Comparison of ENCODE assay signal across 8 cellular contexts in the genomic region with DNA sequence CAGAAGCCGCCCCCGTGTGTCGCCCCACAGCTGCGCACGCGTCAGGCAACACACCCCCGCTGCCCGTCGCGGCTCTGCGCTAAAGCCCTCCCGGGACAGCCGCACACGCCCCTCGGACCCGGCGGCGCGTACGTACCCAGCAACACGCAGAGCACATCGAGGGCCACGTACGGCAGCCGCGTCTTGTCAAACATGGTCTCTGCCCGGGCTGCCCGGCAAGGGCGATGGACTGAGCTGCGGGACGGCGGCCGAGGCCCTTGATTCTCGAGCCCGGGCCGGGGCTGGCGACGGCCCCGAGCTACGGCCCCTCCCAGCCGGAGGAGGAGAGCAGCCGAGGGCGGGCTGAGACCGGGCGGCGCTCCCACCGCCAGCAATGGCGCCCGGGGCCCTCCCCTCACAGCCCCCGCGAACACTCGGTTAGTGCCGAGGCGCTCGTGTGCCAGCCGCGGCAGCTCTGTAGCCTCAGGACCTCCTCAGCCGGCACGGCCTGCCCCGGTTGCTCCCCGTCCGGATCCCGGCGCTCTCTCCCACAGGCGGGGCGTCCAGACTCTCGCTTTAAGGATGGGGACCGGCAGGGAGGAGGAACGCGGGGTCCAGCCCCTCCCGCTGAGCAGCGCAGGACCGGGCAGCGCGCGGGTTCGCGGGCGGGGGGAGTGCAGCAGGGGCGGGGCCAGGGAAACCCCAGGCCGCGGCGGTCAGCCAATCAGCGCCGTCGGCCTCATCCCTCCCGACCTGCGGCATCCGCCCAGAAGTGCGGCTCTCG. TPM values are rescaled to one million over a fixed set of nuclear protein-coding genes. Genes with fewer than 3 reads are reported as not detected.
DNase-seq lines count a peak whose midpoint lies in the region; ATAC-seq, FAIRE-seq and TF ChIP-seq lines count a peak whose summit lies in the region.

Gene PLPP1 (minus strand): TSS at position 529 of the 763 bp plus-strand sequence. CDS start 335 bp downstream, at position 194.

- dilution Hi-C loops in endothelial cell of umbilical vein (cut with MboI; ENCODE audit: extremely low pct_ligation_motif_present, low sequenced_read_pairs): no loop called here

- TF ChIP-seq CTCF in OCI-LY1 (IDR thresholded peaks at IDR 0.05; ENCODE audit: low read length): no peak
- TF ChIP-seq CTCF in endothelial cell of umbilical vein (IDR thresholded peaks at IDR 0.05; ENCODE audit: extremely low read depth in 1 of 2, insufficient read depth in 1 of 2, low read depth in 1 of 2, low read length in 2 of 2): no peak

- H4K20me1 ChIP-seq in OCI-LY1 (ENCODE audit: insufficient read depth, low read length) (no peaks in the 10 kb centered on the region), endothelial cell of umbilical vein (replicated peaks; ENCODE audit: control insufficient read depth, extremely low read depth, insufficient read depth, low read length) (no peaks in the 10 kb centered on the region)

- H3K4me3 ChIP-seq in OCI-LY1 (ENCODE audit: low read depth, low read length, poor library complexity, severe bottlenecking) (peak within 1 kb of the TSS; percentile 72), endothelial cell of umbilical vein (replicated peaks in 1 of 3; ENCODE audit: insufficient read depth in 1 of 3, low read depth in 1 of 3, low read length in 3 of 3) (peak within 1 kb of the TSS; percentile 60 to 82 (median 64))

- H2AFZ ChIP-seq in OCI-LY1 (ENCODE audit: low read length) (peak within 1 kb of the TSS; percentile 60; the same call in 1 of the 2 replicates), endothelial cell of umbilical vein (ENCODE audit: low read depth, low read length) (peak within 1 kb of the TSS; percentile 85)

- H3K36me3 ChIP-seq in OCI-LY1 (ENCODE audit: insufficient read depth, low read length) (no peaks in the 10 kb centered on the region), endothelial cell of umbilical vein (ENCODE audit: control insufficient read depth in 2 of 2, extremely low read depth in 1 of 2, insufficient read depth in 2 of 2, low read length in 2 of 2) (no peaks in the 10 kb centered on the region)

- no peaks in the 10 kb centered on the region for H3K79me2 ChIP-seq in OCI-LY1 (ENCODE audit: insufficient read depth, low read length)
- peaks cover 6% of the 10 kb centered on the region for H3K79me2 ChIP-seq in endothelial cell of umbilical vein (ENCODE audit: control insufficient read depth, insufficient read depth, low read length)

- intact Hi-C loops in endothelial cell of umbilical vein (cut with micrococcal nuclease): loop anchor here (2.0 to 10.0 kb wide), 4 partner anchors 66 to 390 kb away; partner anchors contain the start of gene CCNO

- H3K9me3 ChIP-seq in OCI-LY1 (ENCODE audit: low read length) (no peaks in the 10 kb centered on the region), endothelial cell of umbilical vein (replicated peaks; ENCODE audit: control insufficient read depth, insufficient read depth, low read length) (no peaks in the 10 kb centered on the region)

- H3K4me1 ChIP-seq in OCI-LY1 (ENCODE audit: insufficient read depth, low read length, severe bottlenecking) (peaks cover 30% of the 10 kb centered on the region), endothelial cell of umbilical vein (ENCODE audit: control insufficient read depth, extremely low read depth, insufficient read depth, low read length) (peaks cover 11% of the 10 kb centered on the region)

- H3K9ac ChIP-seq in OCI-LY1 (ENCODE audit: low read length) (peak within 1 kb of the TSS; percentile 65), endothelial cell of umbilical vein (replicated peaks; ENCODE audit: extremely low read depth, insufficient read depth, low read length) (peak within 1 kb of the TSS; percentile 73)

- H3K4me2 ChIP-seq in OCI-LY1 (ENCODE audit: low read length) (peak within 1 kb of the TSS; percentile 75), endothelial cell of umbilical vein (ENCODE audit: insufficient read depth, low read length) (peak within 1 kb of the TSS; percentile 93)

- TF ChIP-seq POLR2A in endothelial cell of umbilical vein (IDR thresholded peaks at IDR 0.05; ENCODE audit: low read depth, low read length): peak; percentile 85

- DNase-seq in COLO668 (lab: John Stamatoyannopoulos, UW; ENCODE audit: unreplicated experiment): peak; percentile 85
- peak; percentile 81 for DNase-seq in HK-2 (ENCODE audit: unreplicated experiment)
- peak; percentile 71 for DNase-seq in activated T-cell treated with anti-CD3 and anti-CD28 coated beads for 1 hour (ENCODE audit: low read depth)
- DNase-seq in endothelial cell of umbilical vein (ENCODE audit: low read depth, low spot score): peak; percentile 92
- peak; percentile 84 for DNase-seq in middle frontal gyrus (ENCODE audit: extremely low spot score, low spot score)
- DNase-seq in stimulated activated CD8-positive, alpha-beta memory T cell treated with anti-CD3 and anti-CD28 coated beads, Interleukin-2, amount 100 ng/mL, for 48 hours (ENCODE audit: low read depth in 2 of 2): peak; percentile 64 to 83

- CTCF ChIA-PET in endothelial cell of umbilical vein (lab: Charles Lee): interaction anchor here (1.3 to 1.6 kb wide), 3 partner anchors 14 to 157 kb away, joined by 3 to 6 read pairs (median 4); no protein-coding TSS in a partner anchor

- no peaks in the 10 kb centered on the region for H3K27me3 ChIP-seq in OCI-LY1 (ENCODE audit: insufficient read depth, low read length)
- no peaks in the 10 kb centered on the region for H3K27me3 ChIP-seq in endothelial cell of umbilical vein (ENCODE audit: control insufficient read depth in 2 of 2, insufficient read depth in 2 of 2, low read length in 2 of 2)

- no peaks in the 10 kb centered on the region for H3K9me1 ChIP-seq in endothelial cell of umbilical vein (replicated peaks; ENCODE audit: control insufficient read depth, extremely low read depth, insufficient read depth, low read length)

- BruUV-seq in endothelial cell of umbilical vein (replicated peaks; lab: Mats Ljungman, UMichigan): no TSS peak

- H3K27ac ChIP-seq in OCI-LY1 (ENCODE audit: low read depth, low read length, poor library complexity, severe bottlenecking) (peak within 1 kb of the TSS; percentile 24), endothelial cell of umbilical vein (ENCODE audit: insufficient read depth, low read depth, low read length) (peak within 1 kb of the TSS; percentile 79)

- peak; percentile 84 for ATAC-seq in GM19455 (IDR thresholded peaks at IDR 0.05; ENCODE audit: unreplicated experiment)

- FAIRE-seq in endothelial cell of umbilical vein (lab: Jason Lieb, UNC): peak; percentile 62

- POLR2A ChIA-PET in endothelial cell of umbilical vein (lab: Charles Lee): interaction anchor here (0.9 kb wide), 1 partner anchor 95 kb away, joined by 3 read pairs; no protein-coding TSS in a partner anchor

- H3K9me2 ChIP-seq in OCI-LY1 (ENCODE audit: low read depth, low read length): no peaks in the 10 kb centered on the region

- peaks cover 4% of the 10 kb centered on the region; the same call in 1 of the 2 replicates for H3F3A ChIP-seq in OCI-LY1 (ENCODE audit: insufficient read depth, low read length)

TF ChIP-seq in endothelial cell of umbilical vein, 7 proteins besides CTCF, POLR2A, EP300 and RAD21:
- TF ChIP-seq GATA2 (IDR thresholded peaks at IDR 0.05; ENCODE audit: insufficient read depth, insufficient read length, low read depth, low read length) (no peak), EZH2 (IDR thresholded peaks at IDR 0.05; ENCODE audit: borderline replicate concordance, low read depth, low read length, severe bottlenecking) (no peak), JUN (IDR thresholded peaks at IDR 0.05; ENCODE audit: borderline replicate concordance, insufficient read depth, insufficient read length, low read depth) (no peak), FOS (IDR thresholded peaks at IDR 0.05; ENCODE audit: borderline replicate concordance, insufficient read depth, low read length) (no peak), POLR2AphosphoS5 (IDR thresholded peaks at IDR 0.05; ENCODE audit: insufficient read depth, low read depth, low read length) (peak; percentile 78), MYC (IDR thresholded peaks at IDR 0.05; ENCODE audit: low read depth, low read length) (no peak)
- TF ChIP-seq, protein P1, sequence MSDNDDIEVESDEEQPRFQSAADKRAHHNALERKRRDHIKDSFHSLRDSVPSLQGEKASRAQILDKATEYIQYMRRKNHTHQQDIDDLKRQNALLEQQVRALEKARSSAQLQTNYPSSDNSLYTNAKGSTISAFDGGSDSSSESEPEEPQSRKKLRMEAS (IDR thresholded peaks at IDR 0.05; ENCODE audit: insufficient read depth, insufficient read length): no peak

RNA-seq across cellular contexts. Expression of gene PLPP1, which starts in this region (rescaled TPM):
- total RNA-seq in endothelial cell of umbilical vein: 14.3 and 14.6 TPM in 2 replicates
- polyA plus RNA-seq in endothelial cell of umbilical vein: 22.1 and 25.9 TPM in 2 replicates
- 19.4 and 21.3 TPM in 2 replicates for polyA plus RNA-seq in endothelial cell of umbilical vein (2011; cell fraction: cytosol; rRNA removed)
- polyA plus RNA-seq in endothelial cell of umbilical vein (2011; cell fraction: nucleus; rRNA removed): 12.2 and 13.4 TPM in 2 replicates
- 12.3 and 17.6 TPM in 2 replicates for polyA plus RNA-seq in endothelial cell of umbilical vein (2012)
- polyA minus RNA-seq in endothelial cell of umbilical vein: 14.9 and 18.9 TPM in 2 replicates
- 9.2 TPM for polyA minus RNA-seq in endothelial cell of umbilical vein (2011; cell fraction: cytosol; rRNA and poly(A)+ RNA removed)
- polyA minus RNA-seq in endothelial cell of umbilical vein (2011; cell fraction: nucleus; rRNA and poly(A)+ RNA removed): 12.6 and 13.6 TPM in 2 replicates

Comparison
In these comparisons a context has a peak if more than half of its experiments do, and no peak if none do; other contexts are left out.
1. Peak in every context shown above with its lines: DNase-seq, ATAC-seq, H3K4me3 ChIP-seq and H3K27ac ChIP-seq.